Comparison of ENCODE assay signal across 13 cellular contexts in genomic region chr7:610141-610530, GRCh38.
DNase-seq lines count a peak whose midpoint lies in the region; ATAC-seq and TF ChIP-seq lines count a peak whose summit lies in the region.
"Had no signal": no experiment of that assay in that cellular context is flagged by ENCODE, and none has a peak within 500 bp of the region (broad histone marks: within the 10 kb centered on the region; RNA-seq: fewer than 3 reads in every experiment).

No MANE protein-coding gene starts in this region.

- H3K27ac ChIP-seq in neural progenitor cell (no peak overlapping the region), vagina (peak overlapping the region; percentile 24)
- H3K27ac ChIP-seq: SK-N-MC had no signal

- H3K36me3 Mint-ChIP-seq in dendritic cell treated with granulocyte-macrophage colony-stimulating factor and Interleukin-4, amounts not matched to agents 40 ng/mL and 50 ng/mL, for 4 days (ENCODE audit: low read depth) = no peaks in the 10 kb centered on the region
- no peaks in the 10 kb centered on the region for H3K36me3 Mint-ChIP-seq in neural progenitor cell

- no peak for ATAC-seq in Right ventricle myocardium superior (ENCODE audit: poor library complexity)
- no peak for ATAC-seq in Right ventricle myocardium inferior

- intact Hi-C loops in Right ventricle myocardium superior (cut with DNase I) = no loop called here
- intact Hi-C loops in Right ventricle myocardium inferior (cut with DNase I) = no loop called here
- intact Hi-C loops in dendritic cell treated with granulocyte-macrophage colony-stimulating factor and Interleukin-4, amounts not matched to agents 40 ng/mL and 50 ng/mL, for 4 days (cut with micrococcal nuclease) = no loop called here
- intact Hi-C loops in vagina (cut with DNase I) = no loop called here

- no peak for TF ChIP-seq POLR2A in vagina (IDR thresholded peaks at IDR 0.05)

- H3K36me3 ChIP-seq in neural progenitor cell (no peaks in the 10 kb centered on the region), vagina (peaks cover 0 to 5% of the 10 kb centered on the region in 2 donors)

- H3K4me1 Mint-ChIP-seq in dendritic cell treated with granulocyte-macrophage colony-stimulating factor and Interleukin-4, amounts not matched to agents 40 ng/mL and 50 ng/mL, for 4 days (ENCODE audit: low read depth) = peaks cover 32% of the 10 kb centered on the region
- H3K4me1 Mint-ChIP-seq in neural progenitor cell = peaks cover 25% of the 10 kb centered on the region

- peak overlapping the region; percentile 73 for H3K27ac Mint-ChIP-seq in dendritic cell treated with granulocyte-macrophage colony-stimulating factor and Interleukin-4, amounts not matched to agents 40 ng/mL and 50 ng/mL, for 4 days
- peak overlapping the region; percentile 55 for H3K27ac Mint-ChIP-seq in neural progenitor cell

- H3F3A ChIP-seq in neural progenitor cell (ENCODE audit: low read depth) = peaks cover 3% of the 10 kb centered on the region

- peaks cover 4% of the 10 kb centered on the region for H3K27me3 Mint-ChIP-seq in dendritic cell treated with granulocyte-macrophage colony-stimulating factor and Interleukin-4, amounts not matched to agents 40 ng/mL and 50 ng/mL, for 4 days
- peaks cover 3% of the 10 kb centered on the region for H3K27me3 Mint-ChIP-seq in neural progenitor cell (ENCODE audit: insufficient read depth, low read depth)

- no peak overlapping the region for H3K9ac ChIP-seq in neural progenitor cell

- H3K4me3 ChIP-seq in neural progenitor cell (no peak overlapping the region), vagina (no peak overlapping the region)
- H3K4me3 ChIP-seq: SK-N-MC had no signal

- peaks cover 14% of the 10 kb centered on the region for H3K4me1 ChIP-seq in neural progenitor cell
- H3K4me1 ChIP-seq in vagina = no peaks in the 10 kb centered on the region

- no peaks in the 10 kb centered on the region for H3K79me2 ChIP-seq in neural progenitor cell (ENCODE audit: low read depth)

- H3K9me3 ChIP-seq in neural progenitor cell (ENCODE audit: low read depth) = no peaks in the 10 kb centered on the region
- no peaks in the 10 kb centered on the region for H3K9me3 ChIP-seq in vagina

- no peaks in the 10 kb centered on the region for H3K9me3 Mint-ChIP-seq in dendritic cell treated with granulocyte-macrophage colony-stimulating factor and Interleukin-4, amounts not matched to agents 40 ng/mL and 50 ng/mL, for 4 days
- H3K9me3 Mint-ChIP-seq in neural progenitor cell = no peaks in the 10 kb centered on the region

- H4K20me1 ChIP-seq in neural progenitor cell (ENCODE audit: low read depth) = no peaks in the 10 kb centered on the region

- TF ChIP-seq CTCF in neural progenitor cell (IDR thresholded peaks at IDR 0.05) (no peak), vagina (IDR thresholded peaks at IDR 0.05) (no peak)

- H3K4me2 ChIP-seq in neural progenitor cell = no peak overlapping the region

- no peak overlapping the region for H2AFZ ChIP-seq in neural progenitor cell (replicated peaks)

- no peaks in the 10 kb centered on the region for H3K27me3 ChIP-seq in neural progenitor cell
- H3K27me3 ChIP-seq in vagina = no peaks in the 10 kb centered on the region

- DNase-seq in Right ventricle myocardium superior (peak; percentile 37), Right ventricle myocardium inferior (ENCODE audit: missing footprints) (no peak), neural progenitor cell (ENCODE audit: low spot score) (no peak), vagina (ENCODE audit: extremely low spot score in 2 of 2) (no peak), amniotic stem cell (lab: John Stamatoyannopoulos, UW) (no peak), dedifferentiated amniotic fluid mesenchymal stem cell (ENCODE audit: extremely low spot score) (no peak), AG20443 (ENCODE audit: low spot score) (no peak)
- DNase-seq: effector memory CD4-positive, alpha-beta T cell; KG1; mesendoderm; NCI-H1930 had no signal

- no peak overlapping the region for H3K4me3 Mint-ChIP-seq in dendritic cell treated with granulocyte-macrophage colony-stimulating factor and Interleukin-4, amounts not matched to agents 40 ng/mL and 50 ng/mL, for 4 days
- no peak overlapping the region for H3K4me3 Mint-ChIP-seq in neural progenitor cell
